Comparison of ENCODE assay signal across 19 cellular contexts in the genomic region with DNA sequence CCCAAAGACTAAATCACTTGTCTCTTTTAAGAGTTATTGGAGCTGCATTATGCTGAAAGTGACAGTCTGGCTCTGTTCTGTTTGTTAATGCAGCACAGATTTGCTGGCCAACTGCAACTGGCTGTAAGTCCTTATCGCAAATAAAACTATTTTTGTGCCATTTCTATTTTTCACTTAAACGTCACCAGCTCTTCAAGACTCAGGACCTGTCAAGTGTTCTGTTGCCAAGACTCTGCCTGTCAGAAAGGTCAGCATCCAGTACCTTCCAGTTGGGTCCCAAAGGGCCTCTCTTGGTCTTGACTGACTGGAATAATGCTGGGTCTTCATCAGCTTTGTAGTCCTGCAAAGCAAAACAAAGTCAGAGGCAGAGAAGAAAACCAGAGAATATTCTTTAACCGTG. TPM values are rescaled to one million over a fixed set of nuclear protein-coding genes. Genes with fewer than 3 reads are reported as not detected.
DNase-seq lines count a peak whose midpoint lies in the region; ATAC-seq and TF ChIP-seq lines count a peak whose summit lies in the region.
"Had no signal": no experiment of that assay in that cellular context is flagged by ENCODE, and none has a peak within 500 bp of the region (broad histone marks: within the 10 kb centered on the region; RNA-seq: fewer than 3 reads in every experiment).

No MANE protein-coding gene starts in this region.

- no peak for DNase-seq in adipocyte (ENCODE audit: low read depth)
- peak; percentile 29 for DNase-seq in fibroblast of gingiva (ENCODE audit: low read depth)
- DNase-seq in mesenchymal stem cell: no peak
- DNase-seq in thoracic aorta (ENCODE audit: low spot score): no peak
- DNase-seq in T-helper 17 cell: no peak
- DNase-seq in posterior cingulate gyrus: no peak
- no peak for DNase-seq in activated gamma-delta T cell treated with Interleukin-2 at 50 U/mL for 16 hours
- DNase-seq: activated CD8-positive, alpha-beta memory T cell treated with anti-CD3 and anti-CD28 coated beads for 24 hours; COR-L47; erythroblast; GOT3; Karpas-422; NCI-H1105; NCI-H2171 treated with DMSO at 0.1 percent for 48 hours; pancreas; stimulated activated naive CD4-positive, alpha-beta T cell had no signal

- H2BK120ac ChIP-seq in mesenchymal stem cell (ENCODE audit: low read depth, low read length): no peak overlapping the region

- H2AFZ ChIP-seq in mesenchymal stem cell (ENCODE audit: low read depth, low read length): no peak overlapping the region

- no peak overlapping the region for H4K91ac ChIP-seq in mesenchymal stem cell (ENCODE audit: low read length)

- H2BK12ac ChIP-seq in mesenchymal stem cell (ENCODE audit: low read length in 2 of 2): no peak overlapping the region

- no peak for TF ChIP-seq CTCF in thoracic aorta (IDR thresholded peaks at IDR 0.05)

- H3K36me3 ChIP-seq in adipocyte (ENCODE audit: control insufficient read depth, insufficient read depth, low read length, severe bottlenecking) (peaks cover 44% of the 10 kb centered on the region), mesenchymal stem cell (ENCODE audit: control insufficient read depth in 1 of 2, insufficient read depth in 2 of 2, low read depth in 1 of 2, low read length in 2 of 2) (peaks cover 9 to 54% of the 10 kb centered on the region in 2 experiments), thoracic aorta (peaks cover 5% of the 10 kb centered on the region)

- no peak overlapping the region for H3K14ac ChIP-seq in mesenchymal stem cell (ENCODE audit: low read length in 2 of 2)

- peak; percentile 73 for ATAC-seq in thoracic aorta (ENCODE audit: insufficient number of reproducible peaks, low FRiP score, low read depth)
- no peak for ATAC-seq in T-helper 17 cell
- ATAC-seq in HG02870 (IDR thresholded peaks at IDR 0.05; ENCODE audit: unreplicated experiment): no peak
- ATAC-seq: WTC11 had no signal

- no peak overlapping the region for H3K23ac ChIP-seq in mesenchymal stem cell (ENCODE audit: low read length in 2 of 2)

- no peak overlapping the region for H3K27ac ChIP-seq in mesenchymal stem cell (ENCODE audit: low read length, poor library complexity, severe bottlenecking)
- peak overlapping the region; percentile 71 to 81 for H3K27ac ChIP-seq in thoracic aorta
- H3K27ac ChIP-seq: pancreas had no signal

- H3K18ac ChIP-seq in mesenchymal stem cell (ENCODE audit: low read depth in 1 of 2, low read length in 2 of 2): no peak overlapping the region

- no peaks in the 10 kb centered on the region for H3K9me3 ChIP-seq in adipocyte (ENCODE audit: control insufficient read depth, low read length)
- H3K9me3 ChIP-seq in mesenchymal stem cell (ENCODE audit: control insufficient read depth, low read length): no peaks in the 10 kb centered on the region
- H3K9me3 ChIP-seq in thoracic aorta: no peaks in the 10 kb centered on the region
- no peaks in the 10 kb centered on the region for H3K9me3 ChIP-seq in T-helper 17 cell (ENCODE audit: control insufficient read depth, low read length, poor library complexity, severe bottlenecking)
- H3K9me3 ChIP-seq: pancreas had no signal

- H4K8ac ChIP-seq in mesenchymal stem cell (ENCODE audit: low read length): no peak overlapping the region

- H3K4me3 Mint-ChIP-seq in T-helper 17 cell: no peak overlapping the region
- H3K4me3 Mint-ChIP-seq: dendritic cell treated with granulocyte-macrophage colony-stimulating factor and Interleukin-4, amounts not matched to agents 40 ng/mL and 50 ng/mL, for 4 days; WTC11 had no signal

- no peak overlapping the region for H3K27ac Mint-ChIP-seq in T-helper 17 cell
- H3K27ac Mint-ChIP-seq: dendritic cell treated with granulocyte-macrophage colony-stimulating factor and Interleukin-4, amounts not matched to agents 40 ng/mL and 50 ng/mL, for 4 days; WTC11 had no signal

- H3K4me1 Mint-ChIP-seq in T-helper 17 cell: peaks cover 22% of the 10 kb centered on the region

- H3K9ac ChIP-seq in adipocyte (ENCODE audit: low read length) (peak overlapping the region; percentile 13), mesenchymal stem cell (ENCODE audit: low read length) (peak overlapping the region; percentile 23)

- WGBS in mesenchymal stem cell: 94% methylated on average over 3 of the region's 3 CpGs

- H3K4me2 ChIP-seq in mesenchymal stem cell (ENCODE audit: low read length, poor library complexity, severe bottlenecking): no peak overlapping the region

- no peak overlapping the region for H2BK5ac ChIP-seq in mesenchymal stem cell (ENCODE audit: low read depth, low read length, poor library complexity, severe bottlenecking)

- H3K36me3 Mint-ChIP-seq in T-helper 17 cell (ENCODE audit: low read depth): no peaks in the 10 kb centered on the region

- no peak overlapping the region for H3K4ac ChIP-seq in mesenchymal stem cell (ENCODE audit: low read depth in 1 of 2, low read length in 2 of 2)

- no peak overlapping the region for H2AK5ac ChIP-seq in mesenchymal stem cell (ENCODE audit: low read length, severe bottlenecking)

- H3K4me3 ChIP-seq in adipocyte (ENCODE audit: low read length): no peak overlapping the region
- no peak overlapping the region for H3K4me3 ChIP-seq in mesenchymal stem cell (ENCODE audit: insufficient read depth in 1 of 2, low read depth in 1 of 2, low read length in 2 of 2)
- H3K4me3 ChIP-seq in thoracic aorta: peak overlapping the region; percentile 19
- H3K4me3 ChIP-seq: pancreas had no signal

- H3K27me3 ChIP-seq in adipocyte (replicated peaks; ENCODE audit: control insufficient read depth, insufficient read depth, low read length): no peaks in the 10 kb centered on the region
- no peaks in the 10 kb centered on the region for H3K27me3 ChIP-seq in mesenchymal stem cell (ENCODE audit: control insufficient read depth in 1 of 2, insufficient read depth in 1 of 2, low read length in 2 of 2)
- no peaks in the 10 kb centered on the region for H3K27me3 ChIP-seq in thoracic aorta (replicated peaks; ENCODE audit: insufficient read depth)
- H3K27me3 ChIP-seq: pancreas had no signal

- H2BK15ac ChIP-seq in mesenchymal stem cell (ENCODE audit: low read depth, poor library complexity, severe bottlenecking): no peak overlapping the region

- H3K79me1 ChIP-seq in mesenchymal stem cell (replicated peaks; ENCODE audit: low read length, poor library complexity, severe bottlenecking): peaks cover 11% of the 10 kb centered on the region

- intact Hi-C loops in posterior cingulate gyrus (cut with DNase I): no loop called here

- H3K4me1 ChIP-seq in adipocyte (ENCODE audit: control insufficient read depth, insufficient read depth, low read length): peaks cover 42% of the 10 kb centered on the region
- H3K4me1 ChIP-seq in mesenchymal stem cell (ENCODE audit: control insufficient read depth, insufficient read depth, low read depth, low read length): peaks cover 1% of the 10 kb centered on the region
- peaks cover 41 to 90% of the 10 kb centered on the region in 2 donors for H3K4me1 ChIP-seq in thoracic aorta (ENCODE audit: control insufficient read depth in 1 of 2, low read depth in 2 of 2)

- no peaks in the 10 kb centered on the region for H3K27me3 Mint-ChIP-seq in T-helper 17 cell
- H3K27me3 Mint-ChIP-seq: dendritic cell treated with granulocyte-macrophage colony-stimulating factor and Interleukin-4, amounts not matched to agents 40 ng/mL and 50 ng/mL, for 4 days had no signal

RNA-seq across cellular contexts. Expression of a gene that starts 45.6 kb away (rescaled TPM):
- polyA plus RNA-seq in mesenchymal stem cell (2013, experiment 1 of 2): 48.3 TPM
- 51.1 TPM for polyA plus RNA-seq in mesenchymal stem cell (2013, experiment 2 of 2)
- total RNA-seq in thoracic aorta: 100 to 1,000 TPM in 1 of 2 donors, 10 to 100 TPM in 1; 42.2 to 111 TPM
- 10 to 100 TPM; 54.5 to 72.2 TPM for total RNA-seq in T-helper 17 cell
